Comparison of ENCODE assay signal across 11 cellular contexts in the genomic region with DNA sequence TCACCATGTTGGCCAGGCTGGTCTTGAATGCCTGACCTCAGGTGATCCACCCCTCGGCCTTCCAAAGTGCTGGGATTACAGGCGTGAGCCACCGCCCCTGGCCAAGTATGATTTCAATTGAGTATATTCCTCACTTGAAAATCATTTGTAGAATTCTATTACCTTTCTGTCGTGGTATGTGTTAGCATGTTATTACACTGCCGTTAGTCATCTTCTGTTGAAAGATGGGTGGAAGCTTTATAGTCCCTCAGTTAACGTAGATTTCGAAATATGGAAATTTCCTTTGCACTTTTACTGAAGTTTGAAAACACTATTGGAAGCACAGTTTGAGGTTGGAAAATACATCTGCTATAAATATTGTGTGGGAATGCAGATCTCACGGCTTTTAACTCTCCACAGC. TPM values are rescaled to one million over a fixed set of nuclear protein-coding genes. Genes with fewer than 3 reads are reported as not detected.
DNase-seq lines count a peak whose midpoint lies in the region; ATAC-seq and TF ChIP-seq lines count a peak whose summit lies in the region.
"Had no signal": no experiment of that assay in that cellular context is flagged by ENCODE, and none has a peak within 500 bp of the region (broad histone marks: within the 10 kb centered on the region; RNA-seq: fewer than 3 reads in every experiment).

No MANE protein-coding gene starts in this region.

- H3K27ac ChIP-seq in SK-N-SH (ENCODE audit: low read depth in 2 of 2, low read length in 1 of 2) = peak overlapping the region in 1 of 2 experiments; percentile 64; a peak in 2 of 4 replicates
- H3K27ac ChIP-seq in endodermal cell (ENCODE audit: low read depth, low read length) = no peak overlapping the region

- H3K4me2 ChIP-seq in SK-N-SH = peak overlapping the region; percentile 24; the same call in 1 of the 2 replicates

- no peaks in the 10 kb centered on the region for H3K4me1 ChIP-seq in SK-N-SH (ENCODE audit: control insufficient read depth in 1 of 2, insufficient read depth in 2 of 2, low read depth in 1 of 2, low read length in 1 of 2)
- H3K4me1 ChIP-seq in mucosa of descending colon (ENCODE audit: low read depth) = no peaks in the 10 kb centered on the region
- H3K4me1 ChIP-seq in endodermal cell (ENCODE audit: control insufficient read depth, insufficient read depth, low read length) = no peaks in the 10 kb centered on the region

- no peaks in the 10 kb centered on the region for H3K79me2 ChIP-seq in SK-N-SH (ENCODE audit: insufficient read depth)

- peaks cover 8 to 18% of the 10 kb centered on the region in 2 donors for H3K4me1 Mint-ChIP-seq in natural killer cell treated with Interleukin-12 subunit alpha and Interleukin-12 subunit beta and Interleukin-15 and Interleukin-18, amount 100 ng/mL, for 72 hours (ENCODE audit: low read depth in 2 of 2)
- H3K4me1 Mint-ChIP-seq in natural killer cell (peaks cover 5% of the 10 kb centered on the region in 2 donors), endodermal cell (no peaks in the 10 kb centered on the region)
- H3K4me1 Mint-ChIP-seq in stimulated activated naive CD8-positive, alpha-beta T cell treated with anti-CD3 and anti-CD28 coated beads, Interleukin-15, Interleukin-2, amounts not matched to agents 100 ng/mL and 50 ng/mL, for 24 hours (ENCODE audit: low read depth) = peaks cover 42% of the 10 kb centered on the region

- H3K27ac Mint-ChIP-seq in natural killer cell treated with Interleukin-12 subunit alpha and Interleukin-12 subunit beta and Interleukin-15 and Interleukin-18, amount 100 ng/mL, for 72 hours = peak overlapping the region; percentile 62 to 74
- H3K27ac Mint-ChIP-seq in natural killer cell (no peak overlapping the region), endodermal cell (no peak overlapping the region)
- H3K27ac Mint-ChIP-seq in stimulated activated naive CD8-positive, alpha-beta T cell treated with anti-CD3 and anti-CD28 coated beads, Interleukin-15, Interleukin-2, amounts not matched to agents 100 ng/mL and 50 ng/mL, for 24 hours = peak overlapping the region; percentile 92
- H3K27ac Mint-ChIP-seq: type B pancreatic cell had no signal

- H4K20me1 ChIP-seq in SK-N-SH (ENCODE audit: insufficient read depth) = no peaks in the 10 kb centered on the region

- no peaks in the 10 kb centered on the region for H3K9me3 Mint-ChIP-seq in natural killer cell treated with Interleukin-12 subunit alpha and Interleukin-12 subunit beta and Interleukin-15 and Interleukin-18, amount 100 ng/mL, for 72 hours
- H3K9me3 Mint-ChIP-seq in natural killer cell (no peaks in the 10 kb centered on the region), endodermal cell (no peaks in the 10 kb centered on the region)
- no peaks in the 10 kb centered on the region for H3K9me3 Mint-ChIP-seq in stimulated activated naive CD8-positive, alpha-beta T cell treated with anti-CD3 and anti-CD28 coated beads, Interleukin-15, Interleukin-2, amounts not matched to agents 100 ng/mL and 50 ng/mL, for 24 hours
- H3K9me3 Mint-ChIP-seq: type B pancreatic cell had no signal

- WGBS in SK-N-SH (ENCODE audit: low lambda C conversion rate) = 37% methylated on average over 8 of the region's 8 CpGs
- whole genome bisulfite sequencing in endodermal cell (ENCODE audit: insufficient coverage in 1 of 2, insufficient read length in 1 of 2), 2 experiments = 94 to 95% methylated on average over 6 to 8 of the region's 8 CpGs

- H3K27me3 ChIP-seq in SK-N-SH (ENCODE audit: insufficient read depth) (no peaks in the 10 kb centered on the region), endodermal cell (ENCODE audit: control insufficient read depth, insufficient read depth, low read length, poor library complexity, severe bottlenecking) (no peaks in the 10 kb centered on the region)

- no peaks in the 10 kb centered on the region for H3K9me2 ChIP-seq in SK-N-SH

- TF ChIP-seq EP300 in SK-N-SH (IDR thresholded peaks at IDR 0.05; ENCODE audit: borderline replicate concordance in 1 of 2, low read depth in 1 of 2, low read length in 1 of 2) = no peak

- H3K9ac ChIP-seq in SK-N-SH = peak overlapping the region; percentile 18; the same call in 1 of the 2 replicates
- H3K9ac ChIP-seq in endodermal cell (ENCODE audit: extremely low read depth, low read length, poor library complexity, severe bottlenecking) = no peak overlapping the region

- intact Hi-C loops in natural killer cell (cut with micrococcal nuclease) = no loop called here
- intact Hi-C loops in mucosa of descending colon (cut with DNase I, micrococcal nuclease) = loop anchor here in 1 of 2 donors (10.0 kb wide), 1 partner anchor 187 kb away; the partner anchor contains the start of gene RNU4ATAC

- POLR2A ChIA-PET in SK-N-SH (lab: Yijun Ruan, JAX) = no interaction called here

- H3K36me3 ChIP-seq in SK-N-SH (replicated peaks in 1 of 2; ENCODE audit: control insufficient read depth in 1 of 2, insufficient read depth in 2 of 2, low read length in 1 of 2) (peaks cover under 1 to 7% of the 10 kb centered on the region in 2 experiments), mucosa of descending colon (ENCODE audit: low read depth) (no peaks in the 10 kb centered on the region), endodermal cell (ENCODE audit: control insufficient read depth, insufficient read depth, low read length) (peaks cover 12% of the 10 kb centered on the region)

- H2AFZ ChIP-seq in SK-N-SH (ENCODE audit: low read depth) = peak overlapping the region; percentile 14

- H3K36me3 Mint-ChIP-seq in natural killer cell treated with Interleukin-12 subunit alpha and Interleukin-12 subunit beta and Interleukin-15 and Interleukin-18, amount 100 ng/mL, for 72 hours = peaks cover 2% of the 10 kb centered on the region
- peaks cover 2% of the 10 kb centered on the region for H3K36me3 Mint-ChIP-seq in natural killer cell
- H3K36me3 Mint-ChIP-seq in stimulated activated naive CD8-positive, alpha-beta T cell treated with anti-CD3 and anti-CD28 coated beads, Interleukin-15, Interleukin-2, amounts not matched to agents 100 ng/mL and 50 ng/mL, for 24 hours (ENCODE audit: low read depth) = peaks cover 8% of the 10 kb centered on the region
- H3K36me3 Mint-ChIP-seq in endodermal cell (ENCODE audit: low read depth) = peaks cover 6% of the 10 kb centered on the region

- peaks cover 27% of the 10 kb centered on the region for H3F3A ChIP-seq in SK-N-SH (replicated peaks; ENCODE audit: insufficient read depth)

- no peak for TF ChIP-seq CTCF in natural killer cell (IDR thresholded peaks at IDR 0.05)
- TF ChIP-seq CTCF in SK-N-SH (IDR thresholded peaks at IDR 0.05) = no peak
- TF ChIP-seq CTCF in epithelial cell of proximal tubule (conservative IDR thresholded peaks at IDR 0.05; ENCODE audit: low read depth, low read length) = no peak
- no peak for TF ChIP-seq CTCF in mucosa of descending colon (IDR thresholded peaks at IDR 0.05)
- TF ChIP-seq CTCF in endodermal cell (conservative IDR thresholded peaks at IDR 0.05) = no peak

- H3K4me3 Mint-ChIP-seq in natural killer cell treated with Interleukin-12 subunit alpha and Interleukin-12 subunit beta and Interleukin-15 and Interleukin-18, amount 100 ng/mL, for 72 hours = no peak overlapping the region
- H3K4me3 Mint-ChIP-seq in natural killer cell (no peak overlapping the region), endodermal cell (no peak overlapping the region)
- H3K4me3 Mint-ChIP-seq in stimulated activated naive CD8-positive, alpha-beta T cell treated with anti-CD3 and anti-CD28 coated beads, Interleukin-15, Interleukin-2, amounts not matched to agents 100 ng/mL and 50 ng/mL, for 24 hours = peak overlapping the region; percentile 66
- H3K4me3 Mint-ChIP-seq: type B pancreatic cell had no signal

- TF ChIP-seq RAD21 in SK-N-SH (IDR thresholded peaks at IDR 0.05; ENCODE audit: low read length) = no peak

- CTCF ChIA-PET in SK-N-SH (lab: Yijun Ruan, JAX) = interaction anchor here (1.4 to 2.0 kb wide), 5 partner anchors 191 to 627 kb away, joined by 3 to 5 read pairs (median 4); partner anchors contain the start of gene RNU4ATAC

- H3K27me3 Mint-ChIP-seq in natural killer cell treated with Interleukin-12 subunit alpha and Interleukin-12 subunit beta and Interleukin-15 and Interleukin-18, amount 100 ng/mL, for 72 hours = no peaks in the 10 kb centered on the region
- H3K27me3 Mint-ChIP-seq in natural killer cell (ENCODE audit: low read depth in 2 of 2) = no peaks in the 10 kb centered on the region
- H3K27me3 Mint-ChIP-seq in stimulated activated naive CD8-positive, alpha-beta T cell treated with anti-CD3 and anti-CD28 coated beads, Interleukin-15, Interleukin-2, amounts not matched to agents 100 ng/mL and 50 ng/mL, for 24 hours = no peaks in the 10 kb centered on the region
- H3K27me3 Mint-ChIP-seq in endodermal cell (ENCODE audit: insufficient read depth) = no peaks in the 10 kb centered on the region
- H3K27me3 Mint-ChIP-seq: type B pancreatic cell had no signal

- H3K4me3 ChIP-seq in SK-N-SH (ENCODE audit: low read depth in 2 of 2, low read length in 1 of 2) = 0 out of 4 replicates have a peak overlapping the region, but pooled peaks of 1 of the 2 experiments have one; percentile 9
- H3K4me3 ChIP-seq in epithelial cell of proximal tubule (ENCODE audit: low read depth, low read length) = no peak overlapping the region
- H3K4me3 ChIP-seq in mucosa of descending colon = no peak overlapping the region
- no peak overlapping the region for H3K4me3 ChIP-seq in endodermal cell (ENCODE audit: low read length)

- no peak for DNase-seq in natural killer cell treated with Interleukin-12 subunit alpha and Interleukin-12 subunit beta and Interleukin-15 and Interleukin-18, amount 100 ng/mL, for 72 hours (ENCODE audit: low spot score)
- no peak for DNase-seq in natural killer cell
- no peak for DNase-seq in SK-N-SH
- DNase-seq in epithelial cell of proximal tubule (ENCODE audit: low read depth) = peak; percentile 83
- DNase-seq in mucosa of descending colon = no peak
- no peak for DNase-seq in NCI-H510A treated with DMSO at 0.1 percent for 48 hours (lab: John Stamatoyannopoulos, UW)
- no peak for DNase-seq in endodermal cell
- DNase-seq: COR-L47, hippocampal formation had no signal

- no peaks in the 10 kb centered on the region for H3K9me3 ChIP-seq in SK-N-SH
- no peaks in the 10 kb centered on the region for H3K9me3 ChIP-seq in mucosa of descending colon
- H3K9me3 ChIP-seq in endodermal cell (ENCODE audit: control insufficient read depth, low read length) = no peaks in the 10 kb centered on the region

- ATAC-seq in natural killer cell treated with Interleukin-12 subunit alpha and Interleukin-12 subunit beta and Interleukin-15 and Interleukin-18, amount 100 ng/mL, for 72 hours = peak in 1 of 2 donors; percentile 68
- ATAC-seq in natural killer cell (no peak), mucosa of descending colon (no peak)

RNA-seq across cellular contexts. Expression of gene NIFK, which starts 14.7 kb away (rescaled TPM):
- total RNA-seq in natural killer cell treated with Interleukin-12 subunit alpha and Interleukin-12 subunit beta and Interleukin-15 and Interleukin-18, amount 100 ng/mL, for 72 hours = 100 to 1,000 TPM in 1 of 2 donors, 10 to 100 TPM in 1; 90.6 to 105 TPM
- 10 to 100 TPM; 32.7 to 37.7 (median 33.5) TPM for total RNA-seq in natural killer cell
- polyA plus RNA-seq in SK-N-SH (2012; rRNA removed) = 17.0 and 22.8 TPM in 2 replicates
- 27.2 and 43.1 TPM in 2 replicates for polyA plus RNA-seq in SK-N-SH (2012; cell fraction: cytosol; rRNA removed)
- polyA plus RNA-seq in SK-N-SH (2012; cell fraction: nucleus; rRNA removed) = 15.2 and 23.2 TPM in 2 replicates
- total RNA-seq in epithelial cell of proximal tubule = 60.8 and 116 TPM in 2 replicates
- 10 to 100 TPM; 28.5 to 37.4 (median 31.2) TPM for total RNA-seq in mucosa of descending colon
- 10 to 100 TPM; 64.2 to 88.5 TPM for total RNA-seq in endodermal cell
- polyA plus RNA-seq in endodermal cell (2013, experiment 1 of 2) = 43.2 TPM
- 37.8 TPM for polyA plus RNA-seq in endodermal cell (2013, experiment 2 of 2)

RNA-seq across cellular contexts. Expression of gene TSN, which starts 33.5 kb away (rescaled TPM):
- total RNA-seq in natural killer cell treated with Interleukin-12 subunit alpha and Interleukin-12 subunit beta and Interleukin-15 and Interleukin-18, amount 100 ng/mL, for 72 hours = 10 to 100 TPM; 59.8 to 69.9 TPM
- 10 to 100 TPM; 54.7 to 66.9 (median 62.5) TPM for total RNA-seq in natural killer cell
- 26.1 and 35.1 TPM in 2 replicates for polyA plus RNA-seq in SK-N-SH (2012; rRNA removed)
- 36.5 and 40.7 TPM in 2 replicates for polyA plus RNA-seq in SK-N-SH (2012; cell fraction: cytosol; rRNA removed)
- polyA plus RNA-seq in SK-N-SH (2012; cell fraction: nucleus; rRNA removed) = 12.2 and 16.9 TPM in 2 replicates
- total RNA-seq in epithelial cell of proximal tubule = 60.1 and 66.5 TPM in 2 replicates
- 10 to 100 TPM; 45.9 to 52.4 (median 47.3) TPM for total RNA-seq in mucosa of descending colon
- 10 to 100 TPM; 71.5 to 79.8 TPM for total RNA-seq in endodermal cell
- polyA plus RNA-seq in endodermal cell (2013, experiment 1 of 2) = 80.9 TPM
- 71.0 TPM for polyA plus RNA-seq in endodermal cell (2013, experiment 2 of 2)

Comparison
In these comparisons a context has a peak if more than half of its experiments do, and no peak if none do; other contexts are left out.
1. H3K27ac Mint-ChIP-seq: peak in natural killer cell treated with Interleukin-12 subunit alpha and Interleukin-12 subunit beta and Interleukin-15 and Interleukin-18, amount 100 ng/mL, for 72 hours (2 of 2) and stimulated activated naive CD8-positive, alpha-beta T cell treated with anti-CD3 and anti-CD28 coated beads, Interleukin-15, Interleukin-2, amounts not matched to agents 100 ng/mL and 50 ng/mL, for 24 hours (single experiment); none in natural killer cell (0 of 2) and endodermal cell (single experiment).